13 cellular contexts compared by ENCODE assay signal in the genomic region with DNA sequence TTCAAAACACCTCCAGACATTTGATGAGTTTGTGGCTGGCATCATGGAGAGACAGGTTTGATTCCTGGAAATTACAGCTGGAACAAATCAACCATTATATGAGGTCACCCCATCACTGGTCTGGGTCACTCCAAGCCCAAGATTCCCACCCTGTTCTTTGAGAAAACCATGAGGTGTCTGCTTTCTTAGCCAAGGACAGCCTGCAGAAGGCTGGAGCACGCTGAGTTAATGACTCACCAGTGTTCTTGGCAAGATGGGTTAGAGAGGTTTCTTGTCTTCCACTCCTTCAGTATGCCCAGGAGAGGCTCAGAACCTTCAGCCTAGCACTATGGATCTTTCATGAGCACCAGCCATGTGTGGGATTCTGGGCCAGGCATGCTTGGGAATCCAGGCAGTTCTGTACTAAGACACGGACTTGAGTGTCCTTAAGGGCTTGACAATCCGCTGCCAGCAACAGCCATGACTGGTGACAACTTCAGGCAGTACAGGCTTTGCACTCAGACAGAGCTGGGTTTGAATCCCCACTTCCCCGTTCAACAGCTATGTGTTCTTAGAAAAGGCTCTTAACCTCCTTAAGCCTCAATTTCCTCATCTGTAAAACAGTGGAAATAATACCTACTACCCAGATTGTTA. TPM values are rescaled to one million over a fixed set of nuclear protein-coding genes. Genes with fewer than 3 reads are reported as not detected.
DNase-seq lines count a peak whose midpoint lies in the region; TF ChIP-seq lines count a peak whose summit lies in the region.
"Had no signal": no experiment of that assay in that cellular context is flagged by ENCODE, and none has a peak within 500 bp of the region (broad histone marks: within the 10 kb centered on the region; RNA-seq: fewer than 3 reads in every experiment).

No MANE protein-coding gene starts in this region.

- peak; percentile 55 for DNase-seq in BJ (ENCODE audit: low read depth)
- DNase-seq in NCI-H226: peak; percentile 72
- peak; percentile 91 for DNase-seq in epithelial cell of esophagus (ENCODE audit: low read depth)
- peak; percentile 24 for DNase-seq in medulla oblongata (ENCODE audit: extremely low spot score)
- no peak for DNase-seq in NCI-H524 (lab: John Stamatoyannopoulos, UW)
- no peak for DNase-seq in NCI-H2029 treated with DMSO at 0.1 percent for 48 hours (lab: John Stamatoyannopoulos, UW)
- no peak for DNase-seq in NCI-H1105 (lab: John Stamatoyannopoulos, UW)
- no peak for DNase-seq in activated CD4-positive, alpha-beta T cell treated with anti-CD3 and anti-CD28 coated beads for 4 hours
- DNase-seq: activated CD4-positive, alpha-beta memory T cell treated with anti-CD3 and anti-CD28 coated beads, Interleukin-2, amount 10 ng/mL, durations not matched to agents 7 days and 5 days; hippocampal formation; naive thymus-derived CD8-positive, alpha-beta T cell; NCI-H187 treated with DMSO at 0.1 percent for 48 hours had no signal

- TF ChIP-seq CTCF in BJ (IDR thresholded peaks at IDR 0.05; ENCODE audit: insufficient read depth, low read depth, low read length): no peak
- no peak for TF ChIP-seq CTCF in epithelial cell of esophagus (IDR thresholded peaks at IDR 0.05; ENCODE audit: insufficient read depth, low read depth, low read length, missing control alignments)

- H3K4me3 ChIP-seq in BJ (ENCODE audit: low read depth, low read length) (no peak overlapping the region), epithelial cell of esophagus (ENCODE audit: low read length) (no peak overlapping the region)
- H3K4me3 ChIP-seq: SJSA1 had no signal

- H3K36me3 ChIP-seq in BJ (ENCODE audit: control insufficient read depth, insufficient read depth, low read length): peaks cover 2% of the 10 kb centered on the region

- no peaks in the 10 kb centered on the region; the same call in 1 of the 2 replicates for H3K27me3 ChIP-seq in BJ (ENCODE audit: control insufficient read depth, insufficient read depth, low read length)
- H3K27me3 ChIP-seq: SJSA1 had no signal

- POLR2A ChIA-PET in BJ (lab: Charles Lee): no interaction called here

- CTCF ChIA-PET in BJ (lab: Yijun Ruan, JAX): interaction anchor here (1.0 to 1.3 kb wide), 2 partner anchors 29 to 161 kb away, joined by 3 to 4 read pairs; no protein-coding TSS in a partner anchor

RNA-seq across cellular contexts. Expression of a gene that starts 43.9 kb away (rescaled TPM):
- not detected in 2 replicates for polyA plus RNA-seq in BJ (2011; rRNA removed)
- not detected in 2 replicates for polyA minus RNA-seq in BJ (2011; rRNA and poly(A)+ RNA removed)
- polyA plus RNA-seq: naive thymus-derived CD8-positive, alpha-beta T cell had no signal

RNA-seq across cellular contexts. Expression of a gene that starts 50.5 kb away (rescaled TPM):
- polyA plus RNA-seq in BJ (2011; rRNA removed): 10.3 and 10.6 TPM in 2 replicates
- polyA minus RNA-seq in BJ (2011; rRNA and poly(A)+ RNA removed): 4.6 and 5.4 TPM in 2 replicates

RNA-seq across cellular contexts. Expression of a gene that starts 52.5 kb away (rescaled TPM):
- polyA plus RNA-seq in BJ (2011; rRNA removed): 59.4 and 74.5 TPM in 2 replicates
- polyA minus RNA-seq in BJ (2011; rRNA and poly(A)+ RNA removed): 53.3 and 61.6 TPM in 2 replicates

Comparison
In these comparisons a context has a peak if more than half of its experiments do, and no peak if none do; other contexts are left out.
1. DNase-seq: peak in BJ (single experiment), NCI-H226 (single experiment), epithelial cell of esophagus (single experiment) and medulla oblongata (single experiment); none in NCI-H524 (0 of 2), NCI-H2029 treated with DMSO at 0.1 percent for 48 hours (single experiment), NCI-H1105 (single experiment) and activated CD4-positive, alpha-beta T cell treated with anti-CD3 and anti-CD28 coated beads for 4 hours (0 of 2).